In the genomic region with DNA sequence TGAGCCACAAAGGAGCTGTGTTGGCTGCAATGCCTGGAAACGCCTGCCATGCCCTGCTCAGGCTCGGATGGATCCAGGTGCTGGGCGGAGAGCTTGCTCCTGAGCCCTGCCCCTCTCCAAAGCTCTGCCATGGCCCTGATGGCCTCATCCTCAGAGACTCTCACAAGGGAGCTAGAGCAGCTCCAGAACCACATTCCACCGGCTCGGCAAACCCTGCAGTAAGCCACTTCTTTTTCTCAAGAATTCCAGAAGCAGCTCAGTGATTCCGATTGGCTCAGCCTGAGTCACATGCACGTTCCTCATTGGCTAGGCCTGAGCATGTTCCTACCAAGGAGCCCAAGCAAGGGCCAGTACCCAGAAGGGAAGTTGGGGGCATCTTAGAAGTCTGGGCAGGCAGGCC, we compare ENCODE assay signal across 16 cellular contexts. TPM values are rescaled to one million over a fixed set of nuclear protein-coding genes. Genes with fewer than 3 reads are reported as not detected.
A peak's percentile ranks its signal among the peaks of the same experiment; 100 is the strongest.
DNase-seq lines count a peak whose midpoint lies in the region; ATAC-seq and TF ChIP-seq lines count a peak whose summit lies in the region.
"Had no signal": no experiment of that assay in that cellular context is flagged by ENCODE, and none has a peak within 500 bp of the region (broad histone marks: within the 10 kb centered on the region; RNA-seq: fewer than 3 reads in every experiment).

No MANE protein-coding gene starts in this region.

- H3K27ac ChIP-seq in Panc1 (ENCODE audit: low read length) (no peak overlapping the region), foreskin keratinocyte (no peak overlapping the region), upper lobe of right lung (no peak overlapping the region), tibial artery (no peak overlapping the region)
- H3K27ac ChIP-seq: C4-2B had no signal

- no peak overlapping the region for H3K4me3 ChIP-seq in Panc1 (ENCODE audit: low read depth in 2 of 2, low read length in 2 of 2)
- H3K4me3 ChIP-seq in upper lobe of right lung = no peak overlapping the region
- no peak overlapping the region for H3K4me3 ChIP-seq in tibial artery

- H3K27ac Mint-ChIP-seq in type B pancreatic cell = no peak overlapping the region

- CTCF ChIA-PET in Panc1 (lab: Charles Lee) = interaction anchor here (0.5 to 0.7 kb wide), 2 partner anchors 9 to 21 kb away, joined by 3 to 7 read pairs; no protein-coding TSS in a partner anchor

- intact Hi-C loops in Panc1 (cut with micrococcal nuclease; ENCODE audit: unreplicated experiment) = no loop called here
- intact Hi-C loops in upper lobe of right lung (cut with DNase I) = no loop called here
- intact Hi-C loops in tibial artery (cut with DNase I; ENCODE audit: low total_unique reads) = no loop called here

- H3K27me3 Mint-ChIP-seq in type B pancreatic cell = peaks cover 28% of the 10 kb centered on the region

- H3K9me3 ChIP-seq in Panc1 (ENCODE audit: control insufficient read depth, insufficient read depth, low read depth, low read length) (no peaks in the 10 kb centered on the region), upper lobe of right lung (no peaks in the 10 kb centered on the region), tibial artery (no peaks in the 10 kb centered on the region)

- no TSS peak for BruUV-seq in Panc1 (replicated peaks; lab: Mats Ljungman, UMichigan)

- no peaks in the 10 kb centered on the region for H3K36me3 ChIP-seq in Panc1 (ENCODE audit: control insufficient read depth, insufficient read depth, low read length)
- no peaks in the 10 kb centered on the region for H3K36me3 ChIP-seq in upper lobe of right lung
- peaks cover 2 to 13% (median 6%) of the 10 kb centered on the region in 3 donors for H3K36me3 ChIP-seq in tibial artery

- H3K4me3 Mint-ChIP-seq in type B pancreatic cell = no peak overlapping the region

- H3K27me3 ChIP-seq in Panc1 (ENCODE audit: control insufficient read depth, insufficient read depth, low read length) = 0 out of 2 replicates have a peak, but pooled peaks cover 2% of the 10 kb centered on the region
- H3K27me3 ChIP-seq in foreskin keratinocyte = peaks cover 13% of the 10 kb centered on the region
- no peaks in the 10 kb centered on the region for H3K27me3 ChIP-seq in upper lobe of right lung
- H3K27me3 ChIP-seq in tibial artery = peaks cover 0 to 13% of the 10 kb centered on the region in 2 donors

- H3K9me3 Mint-ChIP-seq in type B pancreatic cell = no peaks in the 10 kb centered on the region

- POLR2A ChIA-PET in Panc1 (lab: Charles Lee) = interaction anchor here (0.5 to 1.3 kb wide), 2 partner anchors 9 to 19 kb away, joined by 4 to 15 read pairs; no protein-coding TSS in a partner anchor

- TF ChIP-seq CTCF in Panc1 (IDR thresholded peaks at IDR 0.05) (no peak), foreskin keratinocyte (conservative IDR thresholded peaks at IDR 0.05) (no peak), upper lobe of right lung (IDR thresholded peaks at IDR 0.05) (no peak), type B pancreatic cell (conservative IDR thresholded peaks at IDR 0.05) (no peak), tibial artery (IDR thresholded peaks at IDR 0.05) (no peak)

- H3K36me3 Mint-ChIP-seq in type B pancreatic cell = no peaks in the 10 kb centered on the region

- no peaks in the 10 kb centered on the region for H3K4me1 Mint-ChIP-seq in type B pancreatic cell (ENCODE audit: unreplicated experiment)

- DNase-seq in DMS53 (lab: John Stamatoyannopoulos, UW) (peak; percentile 12), DMS53 treated with DMSO at 0.1 percent for 48 hours (lab: John Stamatoyannopoulos, UW; ENCODE audit: unreplicated experiment) (no peak), Panc1 (ENCODE audit: low read depth, low spot score) (no peak), foreskin keratinocyte (no peak), upper lobe of right lung (no peak), type B pancreatic cell (ENCODE audit: extremely low spot score, unreplicated experiment) (no peak), tibial artery (no peak)
- DNase-seq: 8988T, COR-L47, DMS79, MV-4-11, NCI-H1417 treated with DMSO at 0.1 percent for 48 hours, NCI-H2029, SIG-M5 had no signal

- ATAC-seq in Panc1 = 0 out of 2 replicates have a peak, but pooled peaks have one; percentile 25
- peak; percentile 24 for ATAC-seq in foreskin keratinocyte
- peak; percentile 20 for ATAC-seq in upper lobe of right lung
- no peak for ATAC-seq in HG03432 (IDR thresholded peaks at IDR 0.05; ENCODE audit: unreplicated experiment)

- H3K4me1 ChIP-seq in Panc1 (ENCODE audit: control insufficient read depth, insufficient read depth, low read length) (no peaks in the 10 kb centered on the region; the same call in 1 of the 2 replicates), foreskin keratinocyte (no peaks in the 10 kb centered on the region), upper lobe of right lung (no peaks in the 10 kb centered on the region), tibial artery (no peaks in the 10 kb centered on the region)

- in situ Hi-C loops in Panc1 (cut with HindIII; ENCODE audit: low pct_unique_long_range_greater_than_20kb, low sequenced_read_pairs) = no loop called here

RNA-seq across cellular contexts. Expression of gene TPRA1, which starts 24.8 kb away (rescaled TPM):
- total RNA-seq in Panc1 (2021; ENCODE audit: unreplicated experiment) (42.6 TPM), foreskin keratinocyte (31.5 and 34.8 TPM in 2 replicates), upper lobe of right lung (40.6 TPM), type B pancreatic cell (ENCODE audit: low replicate concordance) (35.2 and 42.3 TPM in 2 replicates)
- 52.6 TPM for polyA plus RNA-seq in Panc1 (2012; ENCODE audit: insufficient read length)
- 35.9 and 40.6 TPM in 2 replicates for polyA plus RNA-seq in foreskin keratinocyte

RNA-seq across cellular contexts. Expression of gene MCM2, which starts 32.5 kb away (rescaled TPM):
- total RNA-seq in Panc1 (2021; ENCODE audit: unreplicated experiment) (132 TPM), foreskin keratinocyte (63.9 and 77.5 TPM in 2 replicates), upper lobe of right lung (4.8 TPM), type B pancreatic cell (ENCODE audit: low replicate concordance) (51.9 and 118 TPM in 2 replicates)
- polyA plus RNA-seq in Panc1 (2012; ENCODE audit: insufficient read length) = 106 TPM
- 35.3 and 42.2 TPM in 2 replicates for polyA plus RNA-seq in foreskin keratinocyte
